In the genomic region with DNA sequence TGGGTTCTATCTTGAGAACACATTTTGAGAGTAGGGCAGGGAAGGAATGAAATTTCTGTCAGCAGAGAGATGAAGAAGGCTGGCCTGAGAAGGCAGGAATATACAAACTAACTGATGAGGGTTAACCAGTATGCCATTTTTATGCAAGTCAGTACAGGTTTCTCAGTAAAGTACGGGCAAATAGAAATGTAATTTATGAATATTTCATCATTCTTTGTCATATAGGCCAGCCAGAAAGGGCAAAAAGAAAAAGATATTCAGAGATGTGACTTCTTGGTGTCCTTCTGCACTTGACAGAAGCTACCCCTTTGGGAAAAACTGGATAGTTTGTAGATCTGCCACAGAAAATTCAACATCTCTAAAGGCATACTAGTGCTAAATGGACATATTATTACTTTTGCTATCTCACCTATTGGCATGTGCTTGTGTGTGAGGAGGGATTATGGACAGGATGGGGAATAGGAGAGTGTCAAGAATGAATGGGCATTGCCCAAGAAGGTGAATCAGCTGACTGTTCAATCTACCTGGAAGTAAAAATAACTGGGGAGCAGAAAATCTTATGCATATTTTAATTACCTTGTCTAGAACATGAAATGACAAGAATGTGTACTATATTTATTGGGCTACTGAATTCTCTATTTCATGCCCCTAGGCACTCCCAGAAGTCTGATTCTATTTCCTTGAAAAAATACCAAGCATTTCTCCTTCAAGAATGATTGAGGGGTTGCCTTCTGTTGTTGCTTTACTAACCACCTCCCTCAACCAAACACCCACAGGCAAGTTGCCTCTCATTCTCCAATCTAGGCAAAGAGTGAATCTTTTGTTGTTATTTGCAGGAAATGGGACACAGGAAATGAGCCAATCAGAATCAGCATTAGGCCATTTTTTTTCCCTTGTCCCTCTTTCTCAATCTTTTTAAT, we compare ENCODE assay signal across 11 cellular contexts.
DNase-seq lines count a peak whose midpoint lies in the region; ATAC-seq and TF ChIP-seq lines count a peak whose summit lies in the region.
"Had no signal": no experiment of that assay in that cellular context is flagged by ENCODE, and none has a peak within 500 bp of the region (broad histone marks: within the 10 kb centered on the region; RNA-seq: fewer than 3 reads in every experiment).

No MANE protein-coding gene starts in this region.

- H3K27me3 ChIP-seq in MM.1S (replicated peaks; ENCODE audit: insufficient read depth, low read length), result no peaks in the 10 kb centered on the region
- H3K27me3 ChIP-seq in mammary epithelial cell (ENCODE audit: insufficient read depth, low read length), result no peaks in the 10 kb centered on the region

- CTCF ChIA-PET in mammary epithelial cell (lab: Charles Lee; ENCODE audit: low non-redundant PET), result no interaction called here

- H3K4me1 ChIP-seq in MM.1S (ENCODE audit: low read length) (peaks cover 54% of the 10 kb centered on the region), mammary epithelial cell (ENCODE audit: insufficient read depth, low read length) (peaks cover 61% of the 10 kb centered on the region)

- H3K27me3 Mint-ChIP-seq in osteocyte (ENCODE audit: unreplicated experiment), result no peaks in the 10 kb centered on the region

- in situ Hi-C loops in mammary epithelial cell (cut with MboI; ENCODE audit: low sequenced_read_pairs in 2 of 2), result loop anchor here in 1 of 2 donors (10.0 kb wide), 1 partner anchor 163 kb away; no protein-coding TSS in a partner anchor

- no peak for TF ChIP-seq CTCF in MM.1S (IDR thresholded peaks at IDR 0.05; ENCODE audit: low read length)
- TF ChIP-seq CTCF in mammary epithelial cell (conservative IDR thresholded peaks at IDR 0.05 in 1 of 2, IDR thresholded peaks at IDR 0.05 in 1 of 2; ENCODE audit: extremely low read depth in 1 of 2, insufficient read depth in 1 of 2, low read depth in 1 of 2, low read length in 2 of 2), result no peak
- no peak for TF ChIP-seq CTCF in osteocyte (IDR thresholded peaks at IDR 0.05)

- no peaks in the 10 kb centered on the region for H4K20me1 ChIP-seq in MM.1S (ENCODE audit: insufficient read depth, low read length)
- no peaks in the 10 kb centered on the region for H4K20me1 ChIP-seq in mammary epithelial cell (ENCODE audit: insufficient read depth, low read length)

- no peak overlapping the region for H3K4me3 ChIP-seq in MM.1S (ENCODE audit: low read length)
- H3K4me3 ChIP-seq in mammary epithelial cell (replicated peaks in 1 of 3; ENCODE audit: insufficient read depth in 1 of 3, low read depth in 2 of 3, low read length in 3 of 3), result no peak overlapping the region
- H3K4me3 ChIP-seq: thoracic aorta had no signal

- WGBS in mammary epithelial cell (ENCODE audit: low coverage, missing lambda C conversion rate), result 14% methylated on average over 1 of the region's 1 CpG

- H2AFZ ChIP-seq in MM.1S (ENCODE audit: low read length) (no peak overlapping the region), mammary epithelial cell (ENCODE audit: low read depth, low read length) (no peak overlapping the region)

- peaks cover 5% of the 10 kb centered on the region for H3K9me3 Mint-ChIP-seq in osteocyte (ENCODE audit: unreplicated experiment)

- DNase-seq in MM.1S (no peak), mammary epithelial cell (peak; percentile 85), osteocyte (ENCODE audit: extremely low spot score, unreplicated experiment) (no peak), SIG-M5 treated with dmso at 0.1 percent for 504 hours (lab: John Stamatoyannopoulos, UW; ENCODE audit: unreplicated experiment) (no peak), NCI-H2081 treated with DMSO at 0.1 percent for 48 hours (lab: John Stamatoyannopoulos, UW) (no peak)
- DNase-seq: NCI-H1105; NK-92 treated with Interleukin-12 subunit alpha and Interleukin-12 subunit beta, amount 100 ng/mL, for 24 hours had no signal

- peak overlapping the region; percentile 96 for H3K27ac Mint-ChIP-seq in osteocyte (ENCODE audit: unreplicated experiment)

- peak overlapping the region; percentile 71; the same call in 1 of the 2 replicates for H3K27ac ChIP-seq in MM.1S (ENCODE audit: low read length)
- peak overlapping the region; percentile 100 for H3K27ac ChIP-seq in mammary epithelial cell (ENCODE audit: insufficient read depth, low read depth, low read length)
- H3K27ac ChIP-seq: HL-60, thoracic aorta had no signal

- H3K9me2 ChIP-seq in MM.1S (replicated peaks; ENCODE audit: insufficient read depth, low read length), result no peaks in the 10 kb centered on the region

- no peak overlapping the region for H3K4me3 Mint-ChIP-seq in osteocyte (ENCODE audit: unreplicated experiment)

- H3F3A ChIP-seq in MM.1S (ENCODE audit: insufficient read depth, low read length), result peaks cover 23% of the 10 kb centered on the region

- ATAC-seq in GM18511 (IDR thresholded peaks at IDR 0.05; ENCODE audit: unreplicated experiment) (peak; percentile 4), HG02623 (IDR thresholded peaks at IDR 0.05; ENCODE audit: unreplicated experiment) (no peak)

- BruUV-seq in mammary epithelial cell (replicated peaks; lab: Mats Ljungman, UMichigan), result no TSS peak

- H3K9ac ChIP-seq in MM.1S (ENCODE audit: low read length), result 0 out of 2 replicates have a peak overlapping the region, but pooled peaks have one; percentile 12
- peak overlapping the region; percentile 61 for H3K9ac ChIP-seq in mammary epithelial cell (ENCODE audit: insufficient read depth, low read length)

- H3K4me2 ChIP-seq in MM.1S (ENCODE audit: low read depth, low read length), result peak overlapping the region; percentile 48; the same call in 1 of the 2 replicates
- H3K4me2 ChIP-seq in mammary epithelial cell (ENCODE audit: insufficient read depth, low read depth, low read length), result peak overlapping the region; percentile 56

- dilution Hi-C loops in mammary epithelial cell (cut with HindIII; ENCODE audit: low sequenced_read_pairs), result no loop called here

- no peaks in the 10 kb centered on the region for H3K9me3 ChIP-seq in MM.1S (replicated peaks; ENCODE audit: insufficient read depth, low read length)
- H3K9me3 ChIP-seq in mammary epithelial cell (replicated peaks; ENCODE audit: insufficient read depth, low read length), result peaks cover 3% of the 10 kb centered on the region
- H3K9me3 ChIP-seq: thoracic aorta had no signal

- H3K36me3 Mint-ChIP-seq in osteocyte (ENCODE audit: unreplicated experiment), result peaks cover 10% of the 10 kb centered on the region

- H3K4me1 Mint-ChIP-seq in osteocyte (ENCODE audit: unreplicated experiment), result peaks cover 56% of the 10 kb centered on the region

- no peaks in the 10 kb centered on the region for H3K79me2 ChIP-seq in MM.1S (ENCODE audit: low read length)
- no peaks in the 10 kb centered on the region for H3K79me2 ChIP-seq in mammary epithelial cell (ENCODE audit: insufficient read depth, low read length)

- H3K36me3 ChIP-seq in MM.1S (replicated peaks; ENCODE audit: insufficient read depth, low read length) (no peaks in the 10 kb centered on the region), mammary epithelial cell (ENCODE audit: insufficient read depth, low read length) (no peaks in the 10 kb centered on the region)
- H3K36me3 ChIP-seq: thoracic aorta had no signal

- intact Hi-C loops in mammary epithelial cell (cut with micrococcal nuclease), result loop anchor here (1.0 to 5.0 kb wide), 10 partner anchors 9 to 385 kb away; a partner anchor contains a TSS
